2 cellular contexts compared by ENCODE assay signal in the genomic region with DNA sequence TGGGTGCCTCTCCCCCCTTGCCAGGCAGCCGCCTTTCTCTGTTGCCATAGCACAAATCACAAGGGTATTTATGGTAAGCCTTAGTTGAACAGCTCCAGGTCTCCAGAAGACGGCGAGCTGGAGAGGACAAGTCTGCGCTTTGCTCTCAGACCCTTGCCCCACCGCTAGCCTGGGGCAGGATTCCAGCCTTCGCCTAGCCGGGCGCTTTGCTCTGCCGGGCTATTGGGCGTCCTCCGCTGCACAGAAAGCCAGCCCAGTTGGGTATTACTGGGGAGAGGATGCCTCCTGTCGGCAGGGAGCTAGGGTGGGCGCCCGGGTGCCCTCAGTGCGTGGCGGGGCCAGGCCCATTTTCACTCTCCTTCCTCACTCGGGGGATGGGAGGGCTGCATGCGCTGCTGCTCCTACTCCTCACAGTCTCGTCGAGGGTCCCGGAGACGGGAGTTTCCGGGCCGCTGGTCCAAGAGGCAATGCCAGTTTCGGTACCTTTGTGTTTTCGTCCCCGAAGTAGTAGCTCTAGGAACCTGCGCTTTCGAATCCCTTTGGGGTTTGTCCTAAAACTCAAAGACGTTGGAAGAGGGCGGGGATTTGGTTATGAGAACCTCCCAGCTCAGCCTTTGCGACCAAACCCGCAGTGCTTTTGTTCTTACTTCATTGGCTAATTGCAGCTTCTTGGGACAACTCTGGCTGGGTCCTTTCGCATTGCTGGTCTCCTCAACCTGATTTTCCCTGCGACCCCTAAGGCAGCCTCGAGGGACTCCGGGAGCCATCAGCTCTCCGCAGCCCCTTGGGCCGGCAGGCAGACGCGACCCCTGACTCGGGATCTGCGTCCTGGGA.
TF ChIP-seq lines count a peak whose summit lies in the region.

No MANE protein-coding gene starts in this region.

TF ChIP-seq in GM23338, 12 proteins besides CTCF, POLR2A, EP300 and RAD21 (continued from another document):
- no peak for TF ChIP-seq STAT1 (IDR thresholded peaks at IDR 0.05; ENCODE audit: unreplicated experiment)
- TF ChIP-seq, protein P1, sequence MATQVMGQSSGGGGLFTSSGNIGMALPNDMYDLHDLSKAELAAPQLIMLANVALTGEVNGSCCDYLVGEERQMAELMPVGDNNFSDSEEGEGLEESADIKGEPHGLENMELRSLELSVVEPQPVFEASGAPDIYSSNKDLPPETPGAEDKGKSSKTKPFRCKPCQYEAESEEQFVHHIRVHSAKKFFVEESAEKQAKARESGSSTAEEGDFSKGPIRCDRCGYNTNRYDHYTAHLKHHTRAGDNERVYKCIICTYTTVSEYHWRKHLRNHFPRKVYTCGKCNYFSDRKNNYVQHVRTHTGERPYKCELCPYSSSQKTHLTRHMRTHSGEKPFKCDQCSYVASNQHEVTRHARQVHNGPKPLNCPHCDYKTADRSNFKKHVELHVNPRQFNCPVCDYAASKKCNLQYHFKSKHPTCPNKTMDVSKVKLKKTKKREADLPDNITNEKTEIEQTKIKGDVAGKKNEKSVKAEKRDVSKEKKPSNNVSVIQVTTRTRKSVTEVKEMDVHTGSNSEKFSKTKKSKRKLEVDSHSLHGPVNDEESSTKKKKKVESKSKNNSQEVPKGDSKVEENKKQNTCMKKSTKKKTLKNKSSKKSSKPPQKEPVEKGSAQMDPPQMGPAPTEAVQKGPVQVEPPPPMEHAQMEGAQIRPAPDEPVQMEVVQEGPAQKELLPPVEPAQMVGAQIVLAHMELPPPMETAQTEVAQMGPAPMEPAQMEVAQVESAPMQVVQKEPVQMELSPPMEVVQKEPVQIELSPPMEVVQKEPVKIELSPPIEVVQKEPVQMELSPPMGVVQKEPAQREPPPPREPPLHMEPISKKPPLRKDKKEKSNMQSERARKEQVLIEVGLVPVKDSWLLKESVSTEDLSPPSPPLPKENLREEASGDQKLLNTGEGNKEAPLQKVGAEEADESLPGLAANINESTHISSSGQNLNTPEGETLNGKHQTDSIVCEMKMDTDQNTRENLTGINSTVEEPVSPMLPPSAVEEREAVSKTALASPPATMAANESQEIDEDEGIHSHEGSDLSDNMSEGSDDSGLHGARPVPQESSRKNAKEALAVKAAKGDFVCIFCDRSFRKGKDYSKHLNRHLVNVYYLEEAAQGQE (IDR thresholded peaks at IDR 0.05; ENCODE audit: unreplicated experiment) = no peak
- TF ChIP-seq, protein P2, sequence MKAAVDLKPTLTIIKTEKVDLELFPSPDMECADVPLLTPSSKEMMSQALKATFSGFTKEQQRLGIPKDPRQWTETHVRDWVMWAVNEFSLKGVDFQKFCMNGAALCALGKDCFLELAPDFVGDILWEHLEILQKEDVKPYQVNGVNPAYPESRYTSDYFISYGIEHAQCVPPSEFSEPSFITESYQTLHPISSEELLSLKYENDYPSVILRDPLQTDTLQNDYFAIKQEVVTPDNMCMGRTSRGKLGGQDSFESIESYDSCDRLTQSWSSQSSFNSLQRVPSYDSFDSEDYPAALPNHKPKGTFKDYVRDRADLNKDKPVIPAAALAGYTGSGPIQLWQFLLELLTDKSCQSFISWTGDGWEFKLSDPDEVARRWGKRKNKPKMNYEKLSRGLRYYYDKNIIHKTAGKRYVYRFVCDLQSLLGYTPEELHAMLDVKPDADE (IDR thresholded peaks at IDR 0.05) = no peak
- peak; percentile 73 for TF ChIP-seq EZH2 (IDR thresholded peaks at IDR 0.05; ENCODE audit: low read depth, unreplicated experiment)

TF ChIP-seq in endothelial cell of umbilical vein, 7 proteins besides CTCF, POLR2A, EP300 and RAD21 (continued from another document):
- TF ChIP-seq, protein P3, sequence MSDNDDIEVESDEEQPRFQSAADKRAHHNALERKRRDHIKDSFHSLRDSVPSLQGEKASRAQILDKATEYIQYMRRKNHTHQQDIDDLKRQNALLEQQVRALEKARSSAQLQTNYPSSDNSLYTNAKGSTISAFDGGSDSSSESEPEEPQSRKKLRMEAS (IDR thresholded peaks at IDR 0.05; ENCODE audit: insufficient read depth, insufficient read length) = no peak
- TF ChIP-seq EZH2 (IDR thresholded peaks at IDR 0.05; ENCODE audit: borderline replicate concordance, low read depth, low read length, severe bottlenecking) = peak; percentile 56
